Comparison of ENCODE assay signal across 8 cellular contexts in genomic region chr13:113647351-113648217, GRCh38. TPM values are rescaled to one million over a fixed set of nuclear protein-coding genes. Genes with fewer than 3 reads are reported as not detected.
DNase-seq lines count a peak whose midpoint lies in the region; ATAC-seq and TF ChIP-seq lines count a peak whose summit lies in the region.

No MANE protein-coding gene starts in this region.

- peak overlapping the region; percentile 40 for H3K9ac ChIP-seq in mucosa of stomach (ENCODE audit: low read length)

- H3K27ac ChIP-seq in Peyer's patch (peak overlapping the region in 3 of 4 donors; percentile 34 to 77 (median 67)), epithelial cell of prostate (no peak overlapping the region)

- H3K9me3 ChIP-seq in Peyer's patch: no peaks in the 10 kb centered on the region
- no peaks in the 10 kb centered on the region for H3K9me3 ChIP-seq in mucosa of stomach (ENCODE audit: control insufficient read depth, low read length)

- no peak for TF ChIP-seq CTCF in Peyer's patch (IDR thresholded peaks at IDR 0.05)

- H3K4me1 ChIP-seq in Peyer's patch (peaks cover 0 to 17% (median 0%) of the 10 kb centered on the region in 4 donors), mucosa of stomach (ENCODE audit: control insufficient read depth, insufficient read depth, low read length) (peaks cover 11% of the 10 kb centered on the region)

- peak overlapping the region in 1 of 4 donors; percentile 25 for H3K4me3 ChIP-seq in Peyer's patch
- H3K4me3 ChIP-seq in mucosa of stomach (ENCODE audit: low read length): no peak overlapping the region

- no peak for TF ChIP-seq POLR2A in Peyer's patch (IDR thresholded peaks at IDR 0.05)

- ATAC-seq in HG02759 (IDR thresholded peaks at IDR 0.05; ENCODE audit: unreplicated experiment): no peak
- ATAC-seq in GM18873 (IDR thresholded peaks at IDR 0.05; ENCODE audit: low FRiP score, unreplicated experiment): no peak
- no peak for ATAC-seq in HG02571 (IDR thresholded peaks at IDR 0.05; ENCODE audit: unreplicated experiment)

- H3K36me3 ChIP-seq in Peyer's patch (no peaks in the 10 kb centered on the region), mucosa of stomach (ENCODE audit: control insufficient read depth, insufficient read depth, low read length) (no peaks in the 10 kb centered on the region)

- H3K27me3 ChIP-seq in Peyer's patch (no peaks in the 10 kb centered on the region), mucosa of stomach (ENCODE audit: control insufficient read depth, insufficient read depth, low read length) (no peaks in the 10 kb centered on the region)

- DNase-seq in HUDEP-2 (lab: John Stamatoyannopoulos, UW; ENCODE audit: unreplicated experiment in 76 of 76) (peak in 75 of 76 experiments; percentile 11 to 96 (median 87)), Peyer's patch (peak in 2 of 3 donors; percentile 91 to 94), epithelial cell of prostate (ENCODE audit: low read depth, low spot score) (peak; percentile 22)
- DNase-seq in activated CD4-positive, CD25-positive, alpha-beta regulatory T cell (lab: John Stamatoyannopoulos, UW): no peak

RNA-seq across cellular contexts. Expression of gene ATP4B, which starts 10.4 kb away (rescaled TPM):
- total RNA-seq in Peyer's patch: not detected

RNA-seq across cellular contexts. Expression of gene GRK1, which starts 19.4 kb away (rescaled TPM):
- 1 to 10 TPM in 1 of 4 donors, under 1 TPM in 1, not detected in 2; 0.88 to 1.7 TPM for total RNA-seq in Peyer's patch

Comparison
In these comparisons a context has a peak if more than half of its experiments do, and no peak if none do; other contexts are left out.
1. DNase-seq: peak in HUDEP-2 (75 of 76), Peyer's patch (2 of 3) and epithelial cell of prostate (single experiment); none in activated CD4-positive, CD25-positive, alpha-beta regulatory T cell (0 of 4).